Comparison of ENCODE assay signal across 8 cellular contexts in genomic region chr14:99946652-99947489, GRCh38.
DNase-seq lines count a peak whose midpoint lies in the region; ATAC-seq and TF ChIP-seq lines count a peak whose summit lies in the region.

No MANE protein-coding gene starts in this region.

- peaks cover 0 to 16% (median 7%) of the 10 kb centered on the region in 3 donors for H3K27me3 ChIP-seq in psoas muscle (ENCODE audit: insufficient read depth in 3 of 3, low read length in 2 of 3)

- WGBS in psoas muscle, 3 donors = 25 to 30% (median 26%) methylated on average over 33 of the region's 33 CpGs

- peak; percentile 88 for TF ChIP-seq CTCF in GM12864 (IDR thresholded peaks at IDR 0.05; ENCODE audit: low read depth, low read length, missing control alignments)
- TF ChIP-seq CTCF in foreskin fibroblast (IDR thresholded peaks at IDR 0.05; ENCODE audit: low read depth, low read length) = peak; percentile 95
- peak; percentile 82 for TF ChIP-seq CTCF in psoas muscle (IDR thresholded peaks at IDR 0.05)

- no peak overlapping the region for H3K27ac ChIP-seq in psoas muscle

- ATAC-seq in HG02588 (IDR thresholded peaks at IDR 0.05; ENCODE audit: unreplicated experiment) (peak; percentile 66), psoas muscle (peak; percentile 41 to 81 (median 67)), GM18909 (IDR thresholded peaks at IDR 0.05; ENCODE audit: poor library complexity, unreplicated experiment) (no peak)

- peaks cover 19% of the 10 kb centered on the region for H3K4me1 ChIP-seq in psoas muscle

- H3K4me3 ChIP-seq in GM12864 (ENCODE audit: low read depth, low read length) (no peak overlapping the region), foreskin fibroblast (ENCODE audit: low read depth in 1 of 2, low read length in 2 of 2) (no peak overlapping the region), psoas muscle (peak overlapping the region; percentile 13)

- intact Hi-C loops in psoas muscle (cut with DNase I) = no loop called here

- H3K36me3 ChIP-seq in psoas muscle (ENCODE audit: insufficient read depth in 1 of 2, low read depth in 1 of 2) = peaks cover 0 to 15% of the 10 kb centered on the region in 2 donors

- no peaks in the 10 kb centered on the region for H3K9me3 ChIP-seq in psoas muscle

- DNase-seq in GM12864 (ENCODE audit: low read depth) = no peak
- DNase-seq in NCI-H345 treated with DMSO at 0.1 percent for 48 hours (lab: John Stamatoyannopoulos, UW; ENCODE audit: unreplicated experiment) = peak; percentile 48
- DNase-seq in activated T-cell treated with anti-CD3 and anti-CD28 coated beads, Interleukin-2, amount 50 U/mL, for 1 hour = peak; percentile 67
- DNase-seq in foreskin fibroblast = peak in 1 of 2 donors; percentile 44
- DNase-seq in psoas muscle = no peak
- DNase-seq in NCI-H510A treated with DMSO at 0.1 percent for 48 hours (lab: John Stamatoyannopoulos, UW) = no peak

Comparison
In these comparisons a context has a peak if more than half of its experiments do, and no peak if none do; other contexts are left out.
1. DNase-seq: peak in NCI-H345 treated with DMSO at 0.1 percent for 48 hours (single experiment) and activated T-cell treated with anti-CD3 and anti-CD28 coated beads, Interleukin-2, amount 50 U/mL, for 1 hour (single experiment); none in GM12864 (single experiment), psoas muscle (0 of 2) and NCI-H510A treated with DMSO at 0.1 percent for 48 hours (single experiment).
2. Peak in every context shown above with its lines, with median percentiles within 50 percentile points of each other: CTCF ChIP-seq.